ENCODE assay signal across 1 cellular context in the genomic region with DNA sequence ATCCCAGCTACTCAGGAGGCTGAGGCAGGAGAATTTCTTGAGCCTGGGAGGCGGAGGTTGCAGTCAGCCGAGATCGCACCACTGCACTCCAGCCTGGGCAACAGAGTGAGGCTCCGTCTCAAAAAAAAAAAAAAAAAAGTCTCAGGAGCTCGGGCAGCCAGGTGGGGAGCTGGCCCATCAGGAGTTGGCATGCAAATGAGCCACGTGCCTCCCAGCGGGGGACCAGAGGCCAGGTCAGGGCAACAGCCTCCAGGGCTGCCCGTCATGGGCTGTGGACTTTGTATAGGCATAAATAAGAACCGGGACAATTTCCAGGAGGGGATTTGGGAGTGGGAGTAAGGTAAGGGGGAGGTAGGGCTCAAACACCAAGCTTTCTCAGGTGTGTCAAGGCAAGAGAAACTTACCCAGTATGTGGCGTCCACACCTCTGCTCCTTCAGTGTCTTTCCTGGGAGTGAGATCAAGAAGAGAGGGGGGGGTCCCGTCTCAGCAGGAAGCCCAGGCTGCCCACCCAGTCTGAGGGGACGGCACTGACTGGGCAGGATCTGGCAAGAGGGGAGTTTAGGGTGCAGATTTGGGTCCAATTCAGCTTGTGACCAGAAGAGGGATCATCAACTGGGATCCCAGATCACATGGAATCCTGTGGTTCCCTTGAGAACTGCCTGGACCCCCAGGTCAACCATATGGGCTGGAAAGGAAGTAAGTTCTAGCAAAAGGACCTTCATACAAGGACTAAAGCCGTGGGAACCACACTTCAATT.
A peak's percentile ranks its signal among the peaks of the same experiment; 100 is the strongest.
TF ChIP-seq lines count a peak whose summit lies in the region.

No MANE protein-coding gene starts in this region.

TF ChIP-seq in HepG2, 621 proteins besides CTCF, POLR2A, EP300 and RAD21 (continued from another document and continues in another):
- TF ChIP-seq, protein P1, sequence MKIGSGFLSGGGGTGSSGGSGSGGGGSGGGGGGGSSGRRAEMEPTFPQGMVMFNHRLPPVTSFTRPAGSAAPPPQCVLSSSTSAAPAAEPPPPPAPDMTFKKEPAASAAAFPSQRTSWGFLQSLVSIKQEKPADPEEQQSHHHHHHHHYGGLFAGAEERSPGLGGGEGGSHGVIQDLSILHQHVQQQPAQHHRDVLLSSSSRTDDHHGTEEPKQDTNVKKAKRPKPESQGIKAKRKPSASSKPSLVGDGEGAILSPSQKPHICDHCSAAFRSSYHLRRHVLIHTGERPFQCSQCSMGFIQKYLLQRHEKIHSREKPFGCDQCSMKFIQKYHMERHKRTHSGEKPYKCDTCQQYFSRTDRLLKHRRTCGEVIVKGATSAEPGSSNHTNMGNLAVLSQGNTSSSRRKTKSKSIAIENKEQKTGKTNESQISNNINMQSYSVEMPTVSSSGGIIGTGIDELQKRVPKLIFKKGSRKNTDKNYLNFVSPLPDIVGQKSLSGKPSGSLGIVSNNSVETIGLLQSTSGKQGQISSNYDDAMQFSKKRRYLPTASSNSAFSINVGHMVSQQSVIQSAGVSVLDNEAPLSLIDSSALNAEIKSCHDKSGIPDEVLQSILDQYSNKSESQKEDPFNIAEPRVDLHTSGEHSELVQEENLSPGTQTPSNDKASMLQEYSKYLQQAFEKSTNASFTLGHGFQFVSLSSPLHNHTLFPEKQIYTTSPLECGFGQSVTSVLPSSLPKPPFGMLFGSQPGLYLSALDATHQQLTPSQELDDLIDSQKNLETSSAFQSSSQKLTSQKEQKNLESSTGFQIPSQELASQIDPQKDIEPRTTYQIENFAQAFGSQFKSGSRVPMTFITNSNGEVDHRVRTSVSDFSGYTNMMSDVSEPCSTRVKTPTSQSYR (CRISPR knock-in tag; IDR thresholded peaks at IDR 0.05; ENCODE audit: borderline replicate concordance), result no peak
- TF ChIP-seq AGO1 (IDR thresholded peaks at IDR 0.05; ENCODE audit: low read depth, low read length, poor library complexity, severe bottlenecking) (no peak), ZNF724P (CRISPR knock-in tag; IDR thresholded peaks at IDR 0.05; ENCODE audit: borderline replicate concordance) (no peak; the same call in 1 of the 2 replicates), HES4 (CRISPR knock-in tag; IDR thresholded peaks at IDR 0.05; ENCODE audit: borderline replicate concordance) (no peak), ZFP37 (CRISPR knock-in tag; IDR thresholded peaks at IDR 0.05; ENCODE audit: borderline replicate concordance) (no peak), ZNF33B (CRISPR knock-in tag; IDR thresholded peaks at IDR 0.05) (no peak), ZNF430 (CRISPR knock-in tag; IDR thresholded peaks at IDR 0.05) (no peak), NR2C2 (CRISPR knock-in tag; IDR thresholded peaks at IDR 0.05; ENCODE audit: borderline replicate concordance) (peak; percentile 45), FOXC1 (CRISPR knock-in tag; IDR thresholded peaks at IDR 0.05; ENCODE audit: borderline replicate concordance) (no peak; the same call in 1 of the 2 replicates), ZNF761 (CRISPR knock-in tag; conservative IDR thresholded peaks at IDR 0.05) (no peak), ZNF44 (CRISPR knock-in tag; IDR thresholded peaks at IDR 0.05) (no peak), PHF20 (CRISPR knock-in tag; IDR thresholded peaks at IDR 0.05) (no peak), ZNF232 (CRISPR knock-in tag; IDR thresholded peaks at IDR 0.05; ENCODE audit: borderline replicate concordance) (peak; percentile 64; the same call in 1 of the 2 replicates), SP5 (CRISPR knock-in tag; IDR thresholded peaks at IDR 0.05; ENCODE audit: borderline replicate concordance, low read depth) (no peak), JDP2 (CRISPR knock-in tag; IDR thresholded peaks at IDR 0.05; ENCODE audit: borderline replicate concordance) (no peak), ZNF333 (CRISPR knock-in tag; IDR thresholded peaks at IDR 0.05; ENCODE audit: borderline replicate concordance) (0 out of 2 replicates have a peak, but pooled peaks have one; percentile 46), KDM1A (CRISPR knock-in tag; IDR thresholded peaks at IDR 0.05) (no peak), ZFP36L1 (CRISPR knock-in tag; IDR thresholded peaks at IDR 0.05) (no peak), YEATS2 (CRISPR knock-in tag; IDR thresholded peaks at IDR 0.05; ENCODE audit: borderline replicate concordance) (no peak), FOXO1 (CRISPR knock-in tag; IDR thresholded peaks at IDR 0.05) (peak; percentile 45; the same call in 1 of the 2 replicates), MZF1 (CRISPR knock-in tag; IDR thresholded peaks at IDR 0.05; ENCODE audit: borderline replicate concordance) (no peak), SOX13 (IDR thresholded peaks at IDR 0.05) (no peak), SOX13 (CRISPR knock-in tag; conservative IDR thresholded peaks at IDR 0.05 in 1 of 2, IDR thresholded peaks at IDR 0.05 in 1 of 2) (no peak; a peak in 1 of 4 replicates), PAWR (CRISPR knock-in tag; IDR thresholded peaks at IDR 0.05; ENCODE audit: borderline replicate concordance) (no peak), ZC3H13 (CRISPR knock-in tag; IDR thresholded peaks at IDR 0.05) (no peak), ZNF510 (CRISPR knock-in tag; IDR thresholded peaks at IDR 0.05; ENCODE audit: low read depth) (no peak), MED1 (CRISPR knock-in tag; IDR thresholded peaks at IDR 0.05) (peak; percentile 85), ZNF557 (CRISPR knock-in tag; IDR thresholded peaks at IDR 0.05) (no peak), ZNF562 (CRISPR knock-in tag; IDR thresholded peaks at IDR 0.05; ENCODE audit: borderline replicate concordance) (no peak), ZNF629 (CRISPR knock-in tag; conservative IDR thresholded peaks at IDR 0.05) (no peak; the same call in 1 of the 2 replicates), PITX1 (CRISPR knock-in tag; IDR thresholded peaks at IDR 0.05) (peak; percentile 73), ZNF777 (CRISPR knock-in tag; IDR thresholded peaks at IDR 0.05) (no peak), ZSCAN12 (CRISPR knock-in tag; IDR thresholded peaks at IDR 0.05) (no peak), THAP11 (CRISPR knock-in tag; IDR thresholded peaks at IDR 0.05) (no peak), PHB2 (IDR thresholded peaks at IDR 0.05; ENCODE audit: partially characterized antibody) (no peak), ZNF253 (CRISPR knock-in tag; IDR thresholded peaks at IDR 0.05; ENCODE audit: borderline replicate concordance) (no peak), NCOA2 (CRISPR knock-in tag; IDR thresholded peaks at IDR 0.05) (no peak), ZNF644 (CRISPR knock-in tag; IDR thresholded peaks at IDR 0.05; ENCODE audit: low read depth) (no peak), ZNF781 (CRISPR knock-in tag; IDR thresholded peaks at IDR 0.05; ENCODE audit: borderline replicate concordance, not compliant biosample characterization) (no peak)
- TF ChIP-seq, protein P2, sequence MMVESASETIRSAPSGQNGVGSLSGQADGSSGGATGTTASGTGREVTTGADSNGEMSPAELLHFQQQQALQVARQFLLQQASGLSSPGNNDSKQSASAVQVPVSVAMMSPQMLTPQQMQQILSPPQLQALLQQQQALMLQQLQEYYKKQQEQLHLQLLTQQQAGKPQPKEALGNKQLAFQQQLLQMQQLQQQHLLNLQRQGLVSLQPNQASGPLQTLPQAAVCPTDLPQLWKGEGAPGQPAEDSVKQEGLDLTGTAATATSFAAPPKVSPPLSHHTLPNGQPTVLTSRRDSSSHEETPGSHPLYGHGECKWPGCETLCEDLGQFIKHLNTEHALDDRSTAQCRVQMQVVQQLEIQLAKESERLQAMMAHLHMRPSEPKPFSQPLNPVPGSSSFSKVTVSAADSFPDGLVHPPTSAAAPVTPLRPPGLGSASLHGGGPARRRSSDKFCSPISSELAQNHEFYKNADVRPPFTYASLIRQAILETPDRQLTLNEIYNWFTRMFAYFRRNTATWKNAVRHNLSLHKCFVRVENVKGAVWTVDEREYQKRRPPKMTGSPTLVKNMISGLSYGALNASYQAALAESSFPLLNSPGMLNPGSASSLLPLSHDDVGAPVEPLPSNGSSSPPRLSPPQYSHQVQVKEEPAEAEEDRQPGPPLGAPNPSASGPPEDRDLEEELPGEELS (CRISPR knock-in tag; IDR thresholded peaks at IDR 0.05), result peak; percentile 57; the same call in 1 of the 2 replicates
- TF ChIP-seq, protein P3, sequence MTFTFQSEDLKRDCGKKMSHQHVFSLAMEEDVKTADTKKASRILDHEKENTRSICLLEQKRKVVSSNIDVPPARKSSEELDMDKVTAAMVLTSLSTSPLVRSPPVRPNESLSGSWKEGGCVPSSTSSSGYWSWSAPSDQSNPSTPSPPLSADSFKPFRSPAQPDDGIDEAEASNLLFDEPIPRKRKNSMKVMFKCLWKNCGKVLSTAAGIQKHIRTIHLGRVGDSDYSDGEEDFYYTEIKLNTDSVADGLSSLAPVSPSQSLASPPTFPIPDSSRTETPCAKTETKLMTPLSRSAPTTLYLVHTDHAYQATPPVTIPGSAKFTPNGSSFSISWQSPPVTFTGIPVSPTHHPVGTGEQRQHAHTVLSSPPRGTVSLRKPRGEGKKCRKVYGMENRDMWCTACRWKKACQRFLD (CRISPR knock-in tag; IDR thresholded peaks at IDR 0.05; ENCODE audit: borderline replicate concordance), result 0 out of 2 replicates have a peak, but pooled peaks have one; percentile 36
- TF ChIP-seq, protein P4, sequence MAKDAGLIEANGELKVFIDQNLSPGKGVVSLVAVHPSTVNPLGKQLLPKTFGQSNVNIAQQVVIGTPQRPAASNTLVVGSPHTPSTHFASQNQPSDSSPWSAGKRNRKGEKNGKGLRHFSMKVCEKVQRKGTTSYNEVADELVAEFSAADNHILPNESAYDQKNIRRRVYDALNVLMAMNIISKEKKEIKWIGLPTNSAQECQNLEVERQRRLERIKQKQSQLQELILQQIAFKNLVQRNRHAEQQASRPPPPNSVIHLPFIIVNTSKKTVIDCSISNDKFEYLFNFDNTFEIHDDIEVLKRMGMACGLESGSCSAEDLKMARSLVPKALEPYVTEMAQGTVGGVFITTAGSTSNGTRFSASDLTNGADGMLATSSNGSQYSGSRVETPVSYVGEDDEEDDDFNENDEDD (CRISPR knock-in tag; IDR thresholded peaks at IDR 0.05; ENCODE audit: borderline replicate concordance), result no peak
- TF ChIP-seq, protein P5, sequence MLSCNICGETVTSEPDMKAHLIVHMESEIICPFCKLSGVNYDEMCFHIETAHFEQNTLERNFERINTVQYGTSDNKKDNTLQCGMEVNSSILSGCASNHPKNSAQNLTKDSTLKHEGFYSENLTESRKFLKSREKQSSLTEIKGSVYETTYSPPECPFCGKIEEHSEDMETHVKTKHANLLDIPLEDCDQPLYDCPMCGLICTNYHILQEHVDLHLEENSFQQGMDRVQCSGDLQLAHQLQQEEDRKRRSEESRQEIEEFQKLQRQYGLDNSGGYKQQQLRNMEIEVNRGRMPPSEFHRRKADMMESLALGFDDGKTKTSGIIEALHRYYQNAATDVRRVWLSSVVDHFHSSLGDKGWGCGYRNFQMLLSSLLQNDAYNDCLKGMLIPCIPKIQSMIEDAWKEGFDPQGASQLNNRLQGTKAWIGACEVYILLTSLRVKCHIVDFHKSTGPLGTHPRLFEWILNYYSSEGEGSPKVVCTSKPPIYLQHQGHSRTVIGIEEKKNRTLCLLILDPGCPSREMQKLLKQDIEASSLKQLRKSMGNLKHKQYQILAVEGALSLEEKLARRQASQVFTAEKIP (CRISPR knock-in tag; IDR thresholded peaks at IDR 0.05; ENCODE audit: borderline replicate concordance), result no peak
- TF ChIP-seq, protein P6, sequence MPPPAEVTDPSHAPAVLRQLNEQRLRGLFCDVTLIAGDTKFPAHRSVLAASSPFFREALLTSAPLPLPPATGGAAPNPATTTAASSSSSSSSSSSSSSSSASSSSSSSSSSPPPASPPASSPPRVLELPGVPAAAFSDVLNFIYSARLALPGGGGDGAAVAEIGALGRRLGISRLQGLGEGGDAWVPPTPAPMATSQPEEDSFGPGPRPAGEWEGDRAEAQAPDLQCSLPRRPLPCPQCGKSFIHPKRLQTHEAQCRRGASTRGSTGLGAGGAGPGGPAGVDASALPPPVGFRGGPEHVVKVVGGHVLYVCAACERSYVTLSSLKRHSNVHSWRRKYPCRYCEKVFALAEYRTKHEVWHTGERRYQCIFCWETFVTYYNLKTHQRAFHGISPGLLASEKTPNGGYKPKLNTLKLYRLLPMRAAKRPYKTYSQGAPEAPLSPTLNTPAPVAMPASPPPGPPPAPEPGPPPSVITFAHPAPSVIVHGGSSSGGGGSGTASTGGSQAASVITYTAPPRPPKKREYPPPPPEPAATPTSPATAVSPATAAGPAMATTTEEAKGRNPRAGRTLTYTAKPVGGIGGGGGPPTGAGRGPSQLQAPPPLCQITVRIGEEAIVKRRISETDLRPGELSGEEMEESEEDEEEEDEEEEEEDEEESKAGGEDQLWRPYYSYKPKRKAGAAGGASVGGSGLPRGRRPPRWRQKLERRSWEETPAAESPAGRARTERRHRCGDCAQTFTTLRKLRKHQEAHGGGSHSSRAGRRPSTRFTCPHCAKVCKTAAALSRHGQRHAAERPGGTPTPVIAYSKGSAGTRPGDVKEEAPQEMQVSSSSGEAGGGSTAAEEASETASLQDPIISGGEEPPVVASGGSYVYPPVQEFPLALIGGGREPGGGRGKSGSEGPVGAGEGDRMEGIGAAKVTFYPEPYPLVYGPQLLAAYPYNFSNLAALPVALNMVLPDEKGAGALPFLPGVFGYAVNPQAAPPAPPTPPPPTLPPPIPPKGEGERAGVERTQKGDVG (CRISPR knock-in tag; IDR thresholded peaks at IDR 0.05; ENCODE audit: borderline replicate concordance), result no peak; the same call in 1 of the 2 replicates
